6 cellular contexts compared by ENCODE assay signal in genomic region chr4:683982-684571, GRCh38. TPM values are rescaled to one million over a fixed set of nuclear protein-coding genes. Genes with fewer than 3 reads are reported as not detected.
DNase-seq lines count a peak whose midpoint lies in the region; ATAC-seq, FAIRE-seq and TF ChIP-seq lines count a peak whose summit lies in the region.

No MANE protein-coding gene starts in this region.

- H3K4me3 ChIP-seq in choroid plexus epithelial cell (ENCODE audit: low read depth, low read length) (no peak overlapping the region), neural progenitor cell (no peak overlapping the region)

- H3K79me2 ChIP-seq in neural progenitor cell (ENCODE audit: low read depth), result no peaks in the 10 kb centered on the region

- no peak overlapping the region for H3K4me3 Mint-ChIP-seq in neural progenitor cell

- H3K36me3 ChIP-seq in neural progenitor cell, result no peaks in the 10 kb centered on the region

- H3K4me2 ChIP-seq in neural progenitor cell, result no peak overlapping the region

- peaks cover 3% of the 10 kb centered on the region for H3K9me3 Mint-ChIP-seq in neural progenitor cell

- no peak overlapping the region for H3K9ac ChIP-seq in neural progenitor cell

- H3K36me3 Mint-ChIP-seq in neural progenitor cell, result no peaks in the 10 kb centered on the region

- H3K9me3 ChIP-seq in neural progenitor cell (ENCODE audit: low read depth), result no peaks in the 10 kb centered on the region

- H3K27me3 Mint-ChIP-seq in neural progenitor cell (ENCODE audit: insufficient read depth, low read depth), result peaks cover 10% of the 10 kb centered on the region

- no peak for FAIRE-seq in HTR-8/SVneo (lab: Jason Lieb, UNC)

- no peaks in the 10 kb centered on the region for H4K20me1 ChIP-seq in neural progenitor cell (ENCODE audit: low read depth)

- DNase-seq in GM10248 (ENCODE audit: extremely low spot score) (peak; percentile 69), NCI-H345 (lab: John Stamatoyannopoulos, UW) (peak; percentile 73), choroid plexus epithelial cell (ENCODE audit: low read depth) (peak; percentile 82), neural progenitor cell (ENCODE audit: low spot score) (peak; percentile 90), HTR-8/SVneo (ENCODE audit: insufficient read length, low spot score) (no peak)

- peaks cover 9% of the 10 kb centered on the region for H3K4me1 Mint-ChIP-seq in neural progenitor cell

- no peak overlapping the region for H3K27ac Mint-ChIP-seq in neural progenitor cell

- no peak overlapping the region for H2AFZ ChIP-seq in neural progenitor cell (replicated peaks)

- TF ChIP-seq CTCF in GM10248 (IDR thresholded peaks at IDR 0.05; ENCODE audit: control extremely low read depth, extremely low read depth, low read depth, missing control alignments), result peak; percentile 83
- peak; percentile 84 for TF ChIP-seq CTCF in choroid plexus epithelial cell (conservative IDR thresholded peaks at IDR 0.05; ENCODE audit: low read depth, low read length)
- peak; percentile 85 for TF ChIP-seq CTCF in neural progenitor cell (IDR thresholded peaks at IDR 0.05)

- peaks cover 10% of the 10 kb centered on the region for H3K27me3 ChIP-seq in neural progenitor cell

- peaks cover 4% of the 10 kb centered on the region for H3F3A ChIP-seq in neural progenitor cell (ENCODE audit: low read depth)

- ATAC-seq in HG02970 (IDR thresholded peaks at IDR 0.05; ENCODE audit: low FRiP score, unreplicated experiment), result no peak

- CTCF ChIA-PET in GM10248 (lab: Yijun Ruan, JAX), result interaction anchor here (0.6 to 3.1 kb wide), 7 partner anchors 9 to 98 kb away, joined by 3 to 15 read pairs (median 3); partner anchors contain the start of genes ATP5ME and MYL5

- POLR2A ChIA-PET in GM10248 (lab: Yijun Ruan, JAX), result no interaction called here

- no peak overlapping the region for H3K27ac ChIP-seq in neural progenitor cell

- peaks cover 8% of the 10 kb centered on the region for H3K4me1 ChIP-seq in neural progenitor cell

RNA-seq across cellular contexts. Expression of gene SLC49A3, which starts 4.9 kb away (rescaled TPM):
- total RNA-seq in neural progenitor cell (ENCODE audit: low replicate concordance), result 1.9 and 3.4 TPM in 2 replicates

RNA-seq across cellular contexts. Expression of gene MYL5, which starts 9.7 kb away (rescaled TPM):
- 0.21 and 10.0 TPM in 2 replicates for total RNA-seq in neural progenitor cell (ENCODE audit: low replicate concordance)

RNA-seq across cellular contexts. Expression of gene ATP5ME, which starts 10.0 kb away (rescaled TPM):
- total RNA-seq in neural progenitor cell (ENCODE audit: low replicate concordance), result 95.1 and 114 TPM in 2 replicates

RNA-seq across cellular contexts. Expression of gene PCGF3, which starts 21.6 kb away (rescaled TPM):
- 44.7 and 59.1 TPM in 2 replicates for total RNA-seq in neural progenitor cell (ENCODE audit: low replicate concordance)

RNA-seq across cellular contexts. Expression of gene PDE6B, which starts 58.7 kb away (rescaled TPM):
- total RNA-seq in neural progenitor cell (ENCODE audit: low replicate concordance), result 4.3 and 19.5 TPM in 2 replicates
